In genomic region chr22:21937041-21937820, GRCh38 we compare ENCODE assay signal across 8 cellular contexts. TPM values are rescaled to one million over a fixed set of nuclear protein-coding genes. Genes with fewer than 3 reads are reported as not detected.
A peak's percentile ranks its signal among the peaks of the same experiment; 100 is the strongest.
DNase-seq lines count a peak whose midpoint lies in the region; ATAC-seq lines count a peak whose summit lies in the region.

No MANE protein-coding gene starts in this region.

- H3K36me3 ChIP-seq in stomach smooth muscle (ENCODE audit: control insufficient read depth in 2 of 2, insufficient read depth in 2 of 2, low read length in 2 of 2) = peaks cover 13% of the 10 kb centered on the region in 2 donors

- peaks cover 43% of the 10 kb centered on the region for H3K4me1 ChIP-seq in stomach smooth muscle (ENCODE audit: control insufficient read depth, insufficient read depth, low read length)

- H3K4me1 Mint-ChIP-seq in IgD-negative memory B cell = peaks cover 21 to 28% (median 27%) of the 10 kb centered on the region in 3 donors

- H3K4me3 ChIP-seq in stomach smooth muscle (ENCODE audit: low read length in 2 of 2) = peak overlapping the region; percentile 89 to 96

- DNase-seq in anterior cingulate cortex (lab: John Stamatoyannopoulos, UW) (peak in 46 of 58 donors; percentile 24 to 74 (median 56)), NCI-H1092 treated with DMSO at 0.1 percent for 48 hours (lab: John Stamatoyannopoulos, UW) (no peak), NCI-H2171 treated with DMSO at 0.1 percent for 48 hours (lab: John Stamatoyannopoulos, UW) (no peak)

- no peaks in the 10 kb centered on the region for H3K9me3 Mint-ChIP-seq in IgD-negative memory B cell

- H3K27me3 ChIP-seq in layer of hippocampus (ENCODE audit: control insufficient read depth, insufficient read depth, low read length) (no peaks in the 10 kb centered on the region), stomach smooth muscle (ENCODE audit: control insufficient read depth in 1 of 2, insufficient read depth in 2 of 2, low read length in 2 of 2) (no peaks in the 10 kb centered on the region)

- H3K27ac Mint-ChIP-seq in IgD-negative memory B cell = peak overlapping the region in 2 of 3 donors; percentile 53 to 67

- H3K9ac ChIP-seq in stomach smooth muscle (ENCODE audit: low read length in 2 of 2) = peak overlapping the region; percentile 74 to 89

- ATAC-seq in HG02885 (IDR thresholded peaks at IDR 0.05; ENCODE audit: poor library complexity, unreplicated experiment) (no peak), GM21360 (IDR thresholded peaks at IDR 0.05; ENCODE audit: unreplicated experiment) (no peak)

- H3K36me3 Mint-ChIP-seq in IgD-negative memory B cell = peaks cover 6% of the 10 kb centered on the region

- peak overlapping the region; percentile 98 for H3K27ac ChIP-seq in layer of hippocampus (ENCODE audit: low read depth, low read length)
- H3K27ac ChIP-seq in stomach smooth muscle (ENCODE audit: low read length) = peak overlapping the region; percentile 93

- no peaks in the 10 kb centered on the region for H3K27me3 Mint-ChIP-seq in IgD-negative memory B cell

- no peaks in the 10 kb centered on the region for H3K9me3 ChIP-seq in stomach smooth muscle (ENCODE audit: control insufficient read depth in 2 of 2, low read length in 2 of 2)

- peak overlapping the region; percentile 68 to 86 (median 82) for H3K4me3 Mint-ChIP-seq in IgD-negative memory B cell

RNA-seq across cellular contexts. Expression of gene PPM1F, which starts 15.4 kb away (rescaled TPM):
- polyA plus RNA-seq in IgD-negative memory B cell = 9.6 TPM

RNA-seq across cellular contexts. Expression of gene TOP3B, which starts 45.4 kb away (rescaled TPM):
- polyA plus RNA-seq in IgD-negative memory B cell = 22.7 TPM

Comparison
In these comparisons a context has a peak if more than half of its experiments do, and no peak if none do; other contexts are left out.
1. DNase-seq: peak in anterior cingulate cortex (46 of 58); none in NCI-H1092 treated with DMSO at 0.1 percent for 48 hours (single experiment) and NCI-H2171 treated with DMSO at 0.1 percent for 48 hours (single experiment).